ENCODE assay signal across 24 cellular contexts in genomic region chr2:208017721-208018120, GRCh38. TPM values are rescaled to one million over a fixed set of nuclear protein-coding genes. Genes with fewer than 3 reads are reported as not detected.
DNase-seq lines count a peak whose midpoint lies in the region; ATAC-seq and TF ChIP-seq lines count a peak whose summit lies in the region.
"Had no signal": no experiment of that assay in that cellular context is flagged by ENCODE, and none has a peak within 500 bp of the region (broad histone marks: within the 10 kb centered on the region; RNA-seq: fewer than 3 reads in every experiment).

No MANE protein-coding gene starts in this region.

- peak; percentile 9 for DNase-seq in activated CD4-positive, alpha-beta T cell treated with anti-CD3 and anti-CD28 coated beads for 36 hours
- no peak for DNase-seq in activated CD4-positive, alpha-beta T cell treated with anti-CD3 and anti-CD28 coated beads, Interleukin-2, amount 50 U/mL, for 4 hours
- DNase-seq in CD4-positive, alpha-beta memory T cell: no peak
- DNase-seq in hippocampal formation (lab: John Stamatoyannopoulos, UW): no peak
- DNase-seq: adrenal gland, BE2C, Calu3, H7, KG1, left cardiac atrium, NCI-H1092 treated with DMSO at 0.1 percent for 48 hours, NCI-H524, RPMI8226, stomach, upper lobe of left lung had no signal

- peaks cover 14% of the 10 kb centered on the region for H3K4me1 ChIP-seq in CD4-positive, alpha-beta memory T cell (ENCODE audit: insufficient read depth, low read length)
- H3K4me1 ChIP-seq in parathyroid adenoma: peaks cover 47% of the 10 kb centered on the region

- no peak overlapping the region for H3K9ac ChIP-seq in parathyroid adenoma

- no peaks in the 10 kb centered on the region for H3K9me3 Mint-ChIP-seq in activated CD4-positive, alpha-beta T cell treated with anti-CD3 and anti-CD28 coated beads for 36 hours (ENCODE audit: low read depth)
- no peaks in the 10 kb centered on the region for H3K9me3 Mint-ChIP-seq in CD4-positive, alpha-beta memory T cell
- no peaks in the 10 kb centered on the region for H3K9me3 Mint-ChIP-seq in activated naive CD8-positive, alpha-beta T cell (ENCODE audit: low read depth)
- H3K9me3 Mint-ChIP-seq: mesothelial cell of epicardium, neural crest cell had no signal

- no peak overlapping the region for H2AFZ ChIP-seq in parathyroid adenoma

- H3K27ac ChIP-seq in CD4-positive, alpha-beta memory T cell (ENCODE audit: low read depth, low read length): no peak overlapping the region
- peak overlapping the region; percentile 11 for H3K27ac ChIP-seq in parathyroid adenoma
- H3K27ac ChIP-seq: adrenal gland, coronary artery, SK-N-MC, stomach, upper lobe of left lung had no signal

- intact Hi-C loops in activated CD4-positive, alpha-beta T cell treated with anti-CD3 and anti-CD28 coated beads for 36 hours (cut with DNase I, micrococcal nuclease): no loop called here
- intact Hi-C loops in CD4-positive, alpha-beta memory T cell (cut with micrococcal nuclease): no loop called here

- POLR2A ChIA-PET in activated CD4-positive, alpha-beta T cell treated with anti-CD3 and anti-CD28 coated beads for 36 hours (lab: Charles Lee): interaction anchor here (1.1 kb wide), 1 partner anchor 11 kb away, joined by 3 read pairs; no protein-coding TSS in a partner anchor
- POLR2A ChIA-PET in CD4-positive, alpha-beta memory T cell (lab: Charles Lee; ENCODE audit: partially characterized antibody): no interaction called here

- H3K4me3 ChIP-seq in CD4-positive, alpha-beta memory T cell (ENCODE audit: low read length in 2 of 2): no peak overlapping the region
- H3K4me3 ChIP-seq in parathyroid adenoma (ENCODE audit: low read depth, low read length): no peak overlapping the region
- H3K4me3 ChIP-seq: adrenal gland, coronary artery, SK-N-MC, stomach, upper lobe of left lung had no signal

- peak overlapping the region; percentile 13 for H3K4me3 Mint-ChIP-seq in activated CD4-positive, alpha-beta T cell treated with anti-CD3 and anti-CD28 coated beads for 36 hours
- H3K4me3 Mint-ChIP-seq in CD4-positive, alpha-beta memory T cell: peak overlapping the region in 2 of 8 donors; percentile 13 to 44
- H3K4me3 Mint-ChIP-seq in activated naive CD8-positive, alpha-beta T cell: peak overlapping the region; percentile 11
- H3K4me3 Mint-ChIP-seq: mesothelial cell of epicardium, neural crest cell had no signal

- peak; percentile 70 for ATAC-seq in activated CD4-positive, alpha-beta T cell treated with anti-CD3 and anti-CD28 coated beads for 36 hours
- ATAC-seq in GM21447 (IDR thresholded peaks at IDR 0.05; ENCODE audit: unreplicated experiment) (no peak), GM19035 (IDR thresholded peaks at IDR 0.05; ENCODE audit: unreplicated experiment) (no peak)
- ATAC-seq: left cardiac atrium had no signal

- no peak overlapping the region for H3K4me2 ChIP-seq in parathyroid adenoma (ENCODE audit: low read length)

- no peaks in the 10 kb centered on the region for H3K9me3 ChIP-seq in CD4-positive, alpha-beta memory T cell (ENCODE audit: control insufficient read depth in 1 of 2, low read length in 2 of 2)
- no peaks in the 10 kb centered on the region for H3K9me3 ChIP-seq in parathyroid adenoma (ENCODE audit: control insufficient read depth, low read length)
- H3K9me3 ChIP-seq: adrenal gland, BE2C, stomach, upper lobe of left lung had no signal

- H3K79me2 ChIP-seq in parathyroid adenoma: peaks cover 9% of the 10 kb centered on the region

- H3K36me3 Mint-ChIP-seq in activated CD4-positive, alpha-beta T cell treated with anti-CD3 and anti-CD28 coated beads for 36 hours (ENCODE audit: low read depth): peaks cover 5% of the 10 kb centered on the region
- peaks cover 17 to 23% of the 10 kb centered on the region in 2 donors for H3K36me3 Mint-ChIP-seq in CD4-positive, alpha-beta memory T cell
- H3K36me3 Mint-ChIP-seq in activated naive CD8-positive, alpha-beta T cell: peaks cover 15% of the 10 kb centered on the region
- H3K36me3 Mint-ChIP-seq: mesothelial cell of epicardium had no signal

- no peaks in the 10 kb centered on the region for H3K27me3 ChIP-seq in CD4-positive, alpha-beta memory T cell (ENCODE audit: insufficient read depth, low read length)
- H3K27me3 ChIP-seq in parathyroid adenoma (ENCODE audit: control insufficient read depth, insufficient read depth, low read length): no peaks in the 10 kb centered on the region
- H3K27me3 ChIP-seq: adrenal gland, BE2C, stomach, upper lobe of left lung had no signal

- H3K27me3 Mint-ChIP-seq in activated CD4-positive, alpha-beta T cell treated with anti-CD3 and anti-CD28 coated beads for 36 hours: no peaks in the 10 kb centered on the region
- H3K27me3 Mint-ChIP-seq in CD4-positive, alpha-beta memory T cell: no peaks in the 10 kb centered on the region
- H3K27me3 Mint-ChIP-seq in activated naive CD8-positive, alpha-beta T cell: no peaks in the 10 kb centered on the region
- H3K27me3 Mint-ChIP-seq: progenitor cell of endocrine pancreas had no signal

- H3K36me3 ChIP-seq in CD4-positive, alpha-beta memory T cell (ENCODE audit: insufficient read depth, low read length): no peaks in the 10 kb centered on the region
- no peaks in the 10 kb centered on the region for H3K36me3 ChIP-seq in parathyroid adenoma (ENCODE audit: control insufficient read depth, insufficient read depth, low read length)
- H3K36me3 ChIP-seq: BE2C had no signal

- peaks cover 44% of the 10 kb centered on the region for H3K4me1 Mint-ChIP-seq in activated CD4-positive, alpha-beta T cell treated with anti-CD3 and anti-CD28 coated beads for 36 hours
- peaks cover 28 to 57% (median 39%) of the 10 kb centered on the region in 4 donors for H3K4me1 Mint-ChIP-seq in CD4-positive, alpha-beta memory T cell
- peaks cover 40% of the 10 kb centered on the region for H3K4me1 Mint-ChIP-seq in activated naive CD8-positive, alpha-beta T cell (ENCODE audit: low read depth)

- CTCF ChIA-PET in activated CD4-positive, alpha-beta T cell treated with anti-CD3 and anti-CD28 coated beads for 36 hours (lab: Charles Lee): interaction anchor here (0.5 to 2.6 kb wide), 2 partner anchors 22 to 774 kb away, joined by 3 to 8 read pairs; no protein-coding TSS in a partner anchor
- CTCF ChIA-PET in CD4-positive, alpha-beta memory T cell (lab: Charles Lee; ENCODE audit: partially characterized antibody): interaction anchor here (1.1 to 2.3 kb wide), 2 partner anchors 23 to 517 kb away, joined by 3 to 7 read pairs; no protein-coding TSS in a partner anchor

- TF ChIP-seq CTCF in parathyroid adenoma (IDR thresholded peaks at IDR 0.05): no peak

- peak overlapping the region; percentile 80 for H3K27ac Mint-ChIP-seq in activated CD4-positive, alpha-beta T cell treated with anti-CD3 and anti-CD28 coated beads for 36 hours
- peak overlapping the region in 4 of 7 donors; percentile 10 to 63 (median 28) for H3K27ac Mint-ChIP-seq in CD4-positive, alpha-beta memory T cell
- no peak overlapping the region for H3K27ac Mint-ChIP-seq in activated naive CD8-positive, alpha-beta T cell
- H3K27ac Mint-ChIP-seq: mesothelial cell of epicardium had no signal

RNA-seq across cellular contexts. Expression of gene PLEKHM3, which starts 7.6 kb away (rescaled TPM):
- total RNA-seq in activated CD4-positive, alpha-beta T cell treated with anti-CD3 and anti-CD28 coated beads for 36 hours: 1 to 10 TPM; 4.5 to 5.2 TPM
- total RNA-seq in CD4-positive, alpha-beta memory T cell: 10 to 100 TPM; 14.7 to 16.1 TPM
- 1 to 10 TPM; 2.9 to 3.9 TPM for polyA plus RNA-seq in CD4-positive, alpha-beta memory T cell
